8 cellular contexts compared by ENCODE assay signal in the genomic region with DNA sequence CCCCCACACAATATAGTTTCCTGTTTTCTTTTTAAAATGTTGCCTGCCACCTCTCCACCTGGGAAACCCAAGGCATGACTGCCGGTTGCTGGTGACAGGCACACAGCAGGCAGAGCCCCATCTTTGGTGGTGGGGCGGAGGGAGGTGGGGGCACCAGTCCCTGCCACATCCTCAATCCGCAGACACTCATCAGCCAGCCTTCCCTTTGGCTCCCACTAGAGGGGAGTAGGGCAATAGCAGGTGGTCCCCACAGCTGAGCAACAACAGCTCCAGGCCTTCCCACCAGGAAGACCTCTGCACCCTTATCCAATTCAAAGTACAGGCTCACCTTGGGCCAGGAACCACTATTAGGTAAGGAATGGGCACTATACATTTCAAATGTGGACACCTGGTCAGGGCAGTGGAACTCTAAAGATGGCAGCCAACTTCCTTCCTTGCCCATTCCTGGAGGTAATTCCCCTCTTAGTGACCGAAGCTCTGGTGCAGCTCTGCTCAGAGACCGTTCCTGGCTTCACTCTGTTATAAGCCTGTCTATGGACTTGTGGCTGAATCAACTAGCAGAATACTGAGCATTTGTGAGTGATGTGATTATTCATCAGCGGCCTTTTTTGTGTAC. TPM values are rescaled to one million over a fixed set of nuclear protein-coding genes. Genes with fewer than 3 reads are reported as not detected.
DNase-seq lines count a peak whose midpoint lies in the region; ATAC-seq and TF ChIP-seq lines count a peak whose summit lies in the region.

No MANE protein-coding gene starts in this region.

- H3K36me3 ChIP-seq in A673 (ENCODE audit: insufficient read depth, low read length, poor library complexity, severe bottlenecking): peaks cover 4% of the 10 kb centered on the region
- H3K36me3 ChIP-seq in body of pancreas (replicated peaks in 1 of 2; ENCODE audit: insufficient read depth in 1 of 2, low read depth in 2 of 2): peaks cover 0 to 2% of the 10 kb centered on the region in 2 donors
- peaks cover 0 to 25% (median 0%) of the 10 kb centered on the region in 4 donors for H3K36me3 ChIP-seq in transverse colon

- WGBS in body of pancreas, 2 donors: 55 to 75% methylated on average over 6 of the region's 6 CpGs
- 76 to 100% methylated on average over 1 to 6 of the region's 6 CpGs for whole genome bisulfite sequencing in transverse colon (ENCODE audit: low coverage in 1 of 2), 2 donors

- TF ChIP-seq CTCF in A673 (conservative IDR thresholded peaks at IDR 0.05; ENCODE audit: low read depth, low read length) (peak; percentile 84), body of pancreas (IDR thresholded peaks at IDR 0.05) (peak in 6 of 7 experiments; percentile 26 to 54 (median 49)), transverse colon (IDR thresholded peaks at IDR 0.05) (peak; percentile 38 to 60 (median 49))

- DNase-seq in A673 (ENCODE audit: low spot score) (peak; percentile 62), ELR (ENCODE audit: low read depth) (peak; percentile 63), NCI-H2171 (lab: John Stamatoyannopoulos, UW) (peak; percentile 17), body of pancreas (peak in 2 of 4 donors; percentile 24 to 37), kidney glomerular epithelial cell (lab: John Stamatoyannopoulos, UW) (peak; percentile 39), transverse colon (no peak), LoVo (ENCODE audit: low spot score) (no peak)

- intact Hi-C loops in A673 (cut with micrococcal nuclease; ENCODE audit: unreplicated experiment): no loop called here
- intact Hi-C loops in body of pancreas (cut with DNase I): no loop called here
- intact Hi-C loops in transverse colon (cut with DNase I; ENCODE audit: low total_unique reads): no loop called here

- ATAC-seq in body of pancreas (peak; percentile 54), GM19324 (IDR thresholded peaks at IDR 0.05; ENCODE audit: low FRiP score, unreplicated experiment) (no peak)

- BruUV-seq in A673 (replicated peaks; lab: Mats Ljungman, UMichigan): no TSS peak

- no peaks in the 10 kb centered on the region for H3K9me3 ChIP-seq in A673 (ENCODE audit: low read depth, low read length, poor library complexity, severe bottlenecking)
- no peaks in the 10 kb centered on the region for H3K9me3 ChIP-seq in body of pancreas
- H3K9me3 ChIP-seq in transverse colon: no peaks in the 10 kb centered on the region

- H3K4me3 ChIP-seq in A673 (ENCODE audit: low read depth, low read length, poor library complexity, severe bottlenecking): no peak overlapping the region
- H3K4me3 ChIP-seq in body of pancreas: no peak overlapping the region
- H3K4me3 ChIP-seq in transverse colon: no peak overlapping the region

- TF ChIP-seq POLR2A in body of pancreas (IDR thresholded peaks at IDR 0.05) (no peak), transverse colon (IDR thresholded peaks at IDR 0.05) (no peak)

- CTCF ChIA-PET in A673 (lab: Charles Lee): interaction anchor here (0.5 to 2.8 kb wide), 7 partner anchors 20 to 288 kb away, joined by 3 to 21 read pairs (median 4); a partner anchor contains a TSS

- H3K4me1 ChIP-seq in A673 (ENCODE audit: insufficient read depth, low read length, poor library complexity, severe bottlenecking) (no peaks in the 10 kb centered on the region), body of pancreas (no peaks in the 10 kb centered on the region), transverse colon (peaks cover 0 to 7% (median 0%) of the 10 kb centered on the region in 4 donors)

- POLR2A ChIA-PET in A673 (lab: Charles Lee; ENCODE audit: low non-redundant PET): no interaction called here

- no peaks in the 10 kb centered on the region for H3K27me3 ChIP-seq in A673 (replicated peaks; ENCODE audit: insufficient read depth, low read depth, low read length, poor library complexity)
- H3K27me3 ChIP-seq in body of pancreas: no peaks in the 10 kb centered on the region
- no peaks in the 10 kb centered on the region for H3K27me3 ChIP-seq in transverse colon

- no peak overlapping the region for H3K27ac ChIP-seq in A673 (ENCODE audit: low read depth, low read length, poor library complexity, severe bottlenecking)
- H3K27ac ChIP-seq in body of pancreas: no peak overlapping the region
- H3K27ac ChIP-seq in transverse colon: no peak overlapping the region

- in situ Hi-C loops in transverse colon (cut with MboI; ENCODE audit: low pct_ligation_motif_present in 1 of 4, low pct_unique_long_range_greater_than_20kb in 1 of 4, low sequenced_read_pairs in 3 of 4): no loop called here

- no peak for TF ChIP-seq EP300 in transverse colon (IDR thresholded peaks at IDR 0.05; ENCODE audit: low read depth)

RNA-seq across cellular contexts. Expression of a gene that starts 13.9 kb away (rescaled TPM):
- total RNA-seq in A673 (2021) (30.6 and 39.0 TPM in 2 replicates), body of pancreas (10 to 100 TPM in 1 of 2 donors, 1 to 10 TPM in 1; 8.6 to 38.6 TPM), transverse colon (100 to 1,000 TPM in 2 of 4 donors, 10 to 100 TPM in 2; 25.1 to 129 (median 80.3) TPM)

RNA-seq across cellular contexts. Expression of a gene that starts 14.1 kb away (rescaled TPM):
- total RNA-seq in A673 (2021) (98.1 and 114 TPM in 2 replicates), body of pancreas (10 to 100 TPM; 47.2 to 73.8 TPM), transverse colon (10 to 100 TPM; 49.0 to 83.8 (median 71.4) TPM)

RNA-seq across cellular contexts. Expression of a gene that starts 19.8 kb away (rescaled TPM):
- total RNA-seq in A673 (2021) (0.22 TPM in 1 of 2 replicates, not detected in the other), body of pancreas (1 to 10 TPM; 3.3 to 5.2 TPM), transverse colon (10 to 100 TPM in 3 of 4 donors, not detected in 1; 31.3 to 71.4 (median 50.0) TPM)

Comparison
In these comparisons a context has a peak if more than half of its experiments do, and no peak if none do; other contexts are left out.
1. DNase-seq: peak in A673 (single experiment), ELR (single experiment), NCI-H2171 (single experiment) and kidney glomerular epithelial cell (single experiment); none in transverse colon (single experiment) and LoVo (single experiment).
2. Peak in every context shown above with its lines, with median percentiles within 50 percentile points of each other: CTCF ChIP-seq.